In the genomic region with DNA sequence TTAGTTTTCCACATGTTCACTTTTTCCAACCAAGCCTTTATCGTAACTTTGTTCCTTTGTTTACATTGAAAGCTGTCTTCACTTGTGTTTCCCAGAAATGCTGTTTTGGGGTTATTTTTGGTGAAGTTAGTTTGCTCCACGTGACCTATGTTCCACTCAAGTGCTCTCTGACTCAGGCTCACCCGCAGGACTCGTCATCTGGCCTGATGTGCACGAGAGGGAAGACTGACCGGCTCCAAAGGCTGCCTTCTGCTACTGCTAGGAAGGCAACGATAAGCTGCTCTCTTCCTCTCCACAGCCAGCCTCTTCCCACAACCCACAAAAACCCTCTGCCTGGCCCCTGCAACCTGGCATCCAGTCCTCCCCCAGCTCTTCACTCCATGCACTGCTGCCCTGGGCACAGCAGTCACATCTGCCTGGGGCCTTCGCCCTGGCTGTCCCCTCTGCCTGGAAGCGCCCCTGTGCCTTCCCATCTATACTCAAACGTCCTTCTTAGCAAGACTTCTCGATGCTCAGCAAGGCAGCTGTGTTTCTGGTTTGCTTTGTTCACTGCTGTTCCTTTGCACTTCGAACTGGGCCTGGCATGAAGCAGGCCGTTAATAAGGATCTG, we compare ENCODE assay signal across 8 cellular contexts. TPM values are rescaled to one million over a fixed set of nuclear protein-coding genes. Genes with fewer than 3 reads are reported as not detected.
DNase-seq lines count a peak whose midpoint lies in the region; ATAC-seq, FAIRE-seq and TF ChIP-seq lines count a peak whose summit lies in the region.

No MANE protein-coding gene starts in this region.

- no peak for FAIRE-seq in keratinocyte (lab: Jason Lieb, UNC)

- ATAC-seq in activated CD4-positive, CD25-positive, alpha-beta regulatory T cell treated with anti-CD3 and anti-CD28 coated beads, Interleukin-2, amount 50 U/mL, for 24 hours = peak; percentile 80 to 81
- ATAC-seq in GM19035 (IDR thresholded peaks at IDR 0.05; ENCODE audit: unreplicated experiment) = no peak

- H3K9ac ChIP-seq in keratinocyte (ENCODE audit: control insufficient read depth, extremely low read depth, insufficient read depth, low read length) = peak overlapping the region; percentile 0

- dilution Hi-C loops in keratinocyte (cut with MboI; ENCODE audit: extremely low pct_ligation_motif_present, low sequenced_read_pairs) = no loop called here

- H3K27me3 ChIP-seq in keratinocyte (ENCODE audit: control insufficient read depth, extremely low read depth, insufficient read depth, low read length) = no peaks in the 10 kb centered on the region

- H2AFZ ChIP-seq in keratinocyte (ENCODE audit: control insufficient read depth, low read length) = no peak overlapping the region

- H3K27me3 Mint-ChIP-seq in brain = no peaks in the 10 kb centered on the region

- no peak overlapping the region for H3K4me3 ChIP-seq in keratinocyte (ENCODE audit: control insufficient read depth in 2 of 3, extremely low read depth in 1 of 3, insufficient read depth in 2 of 3, low read depth in 1 of 3, low read length in 3 of 3)

- H3K36me3 ChIP-seq in keratinocyte (ENCODE audit: control insufficient read depth in 2 of 2, extremely low read depth in 1 of 2, insufficient read depth in 2 of 2, low read length in 2 of 2) = no peaks in the 10 kb centered on the region

- DNase-seq in activated CD4-positive, CD25-positive, alpha-beta regulatory T cell (lab: John Stamatoyannopoulos, UW) = no peak
- DNase-seq in SKM-1 (lab: John Stamatoyannopoulos, UW; ENCODE audit: unreplicated experiment) (peak; percentile 14), keratinocyte (ENCODE audit: low read depth, low spot score) (no peak), NCI-H82 treated with DMSO at 0.1 percent for 48 hours (lab: John Stamatoyannopoulos, UW; ENCODE audit: unreplicated experiment) (no peak)
- peak; percentile 20 for DNase-seq in stimulated activated CD4-positive, alpha-beta T cell treated with anti-CD3 and anti-CD28 coated beads, Interleukin-12 subunit alpha, Interleukin-12 subunit beta, amount 100 ng/mL, for 4 hours

- peaks cover 10% of the 10 kb centered on the region for H3K79me2 ChIP-seq in keratinocyte (ENCODE audit: control insufficient read depth, insufficient read depth, low read length)

- TF ChIP-seq CTCF in brain (conservative IDR thresholded peaks at IDR 0.05) (no peak), keratinocyte (optimal IDR thresholded peaks at IDR 0.05 in 1 of 3, IDR thresholded peaks at IDR 0.05 in 1 of 3, conservative IDR thresholded peaks at IDR 0.05 in 1 of 3; ENCODE audit: extremely low read depth in 1 of 3, insufficient read depth in 2 of 3, low read length in 3 of 3) (no peak)

- H3K9me3 Mint-ChIP-seq in brain = peaks cover 0 to 2% (median 0%) of the 10 kb centered on the region in 5 experiments

- H3K4me1 ChIP-seq in keratinocyte (ENCODE audit: control insufficient read depth, extremely low read depth, insufficient read depth, low read length) = peaks cover 20% of the 10 kb centered on the region

- H4K20me1 ChIP-seq in keratinocyte (ENCODE audit: control insufficient read depth, extremely low read depth, insufficient read depth, low read length) = no peaks in the 10 kb centered on the region

- no peak overlapping the region for H3K27ac ChIP-seq in keratinocyte (ENCODE audit: control insufficient read depth, insufficient read depth, low read length)

- H3K4me2 ChIP-seq in keratinocyte (ENCODE audit: control insufficient read depth, extremely low read depth, insufficient read depth, low read depth, low read length) = peak overlapping the region; percentile 54

- no peaks in the 10 kb centered on the region for H3K9me3 ChIP-seq in keratinocyte (ENCODE audit: control insufficient read depth, low read depth, low read length)

- H3K9me1 ChIP-seq in keratinocyte (ENCODE audit: control insufficient read depth, extremely low read depth, insufficient read depth, low read length) = no peaks in the 10 kb centered on the region

- peaks cover 67% of the 10 kb centered on the region for H3K4me1 Mint-ChIP-seq in brain

- H3K27ac Mint-ChIP-seq in brain = peak overlapping the region; percentile 34 to 96 (median 92)

- peak overlapping the region in 3 of 5 experiments; percentile 19 to 55 (median 38) for H3K4me3 Mint-ChIP-seq in brain

- H3K36me3 Mint-ChIP-seq in brain = peaks cover 14% of the 10 kb centered on the region

RNA-seq across cellular contexts. Expression of a gene that starts 28.0 kb away (rescaled TPM):
- polyA plus RNA-seq in brain (ENCODE audit: insufficient read depth, low read depth, low replicate concordance) (22.2 TPM), keratinocyte (2.8 to 3.9 TPM (median 3.6 TPM) in 3 replicates)
- polyA plus RNA-seq in keratinocyte (2011; ENCODE audit: low read depth) = 2.7 TPM
- 3.0 and 3.5 TPM in 2 replicates for polyA plus RNA-seq in keratinocyte (2011; cell fraction: cytosol; rRNA removed)
- polyA plus RNA-seq in keratinocyte (2011; cell fraction: nucleus; rRNA removed) = 16.7 and 17.6 TPM in 2 replicates
- 6.0 and 7.4 TPM in 2 replicates for polyA plus RNA-seq in keratinocyte (2012; ENCODE audit: low replicate concordance)
- polyA minus RNA-seq in keratinocyte = 4.8 to 11.9 TPM (median 5.9 TPM) in 3 replicates
- polyA minus RNA-seq in keratinocyte (2011; cell fraction: cytosol; rRNA and poly(A)+ RNA removed) = 8.2 TPM
- 10.7 and 15.2 TPM in 2 replicates for polyA minus RNA-seq in keratinocyte (2011; cell fraction: nucleus; rRNA and poly(A)+ RNA removed)

Comparison
In these comparisons a context has a peak if more than half of its experiments do, and no peak if none do; other contexts are left out.
1. DNase-seq: peak in SKM-1 (single experiment) and stimulated activated CD4-positive, alpha-beta T cell treated with anti-CD3 and anti-CD28 coated beads, Interleukin-12 subunit alpha, Interleukin-12 subunit beta, amount 100 ng/mL, for 4 hours (single experiment); none in activated CD4-positive, CD25-positive, alpha-beta regulatory T cell (0 of 4), keratinocyte (single experiment) and NCI-H82 treated with DMSO at 0.1 percent for 48 hours (single experiment).